Comparison of ENCODE assay signal across 15 cellular contexts in genomic region chr9:137673871-137674270, GRCh38. TPM values are rescaled to one million over a fixed set of nuclear protein-coding genes. Genes with fewer than 3 reads are reported as not detected.
DNase-seq lines count a peak whose midpoint lies in the region; ATAC-seq, FAIRE-seq and TF ChIP-seq lines count a peak whose summit lies in the region.
"Had no signal": no experiment of that assay in that cellular context is flagged by ENCODE, and none has a peak within 500 bp of the region (broad histone marks: within the 10 kb centered on the region; RNA-seq: fewer than 3 reads in every experiment).

No MANE protein-coding gene starts in this region.

- H3K27ac Mint-ChIP-seq in stimulated activated naive CD8-positive, alpha-beta T cell treated with anti-CD3 and anti-CD28 coated beads, Interleukin-15, amount 100 ng/mL, for 72 hours = no peak overlapping the region

- TF ChIP-seq CTCF in OCI-LY7 (conservative IDR thresholded peaks at IDR 0.05; ENCODE audit: low read length) (no peak), fibroblast of villous mesenchyme (IDR thresholded peaks at IDR 0.05; ENCODE audit: insufficient read depth, low read depth, low read length) (no peak), ovary (IDR thresholded peaks at IDR 0.05) (no peak)

- H3K36me3 ChIP-seq in OCI-LY7 (ENCODE audit: insufficient read depth, low read length) = peaks cover 30% of the 10 kb centered on the region
- no peaks in the 10 kb centered on the region for H3K36me3 ChIP-seq in ovary
- H3K36me3 ChIP-seq: gastrocnemius medialis had no signal

- 18 to 40% (median 33%) methylated on average over 10 of the region's 10 CpGs for WGBS in ovary, 3 donors

- H3K4me2 ChIP-seq in OCI-LY7 (ENCODE audit: low read length) = peak overlapping the region; percentile 81

- no peaks in the 10 kb centered on the region for H3K27me3 ChIP-seq in ovary
- H3K27me3 ChIP-seq: gastrocnemius medialis had no signal

- peak; percentile 73 for DNase-seq in DMS 273 (lab: John Stamatoyannopoulos, UW; ENCODE audit: unreplicated experiment)
- no peak for DNase-seq in OCI-LY7 (ENCODE audit: low spot score)
- peak; percentile 39 for DNase-seq in fibroblast of villous mesenchyme (ENCODE audit: low read depth)
- DNase-seq in ovary = peak in 4 of 5 donors; percentile 51 to 63 (median 58)
- no peak for DNase-seq in dermis blood vessel endothelial cell
- DNase-seq in stimulated activated naive CD8-positive, alpha-beta T cell treated with anti-CD3 and anti-CD28 coated beads, Interleukin-15, amount 100 ng/mL, for 72 hours = no peak
- DNase-seq in H54 (ENCODE audit: insufficient read length, low spot score) = no peak
- DNase-seq: gastrocnemius medialis, NCI-H1436 treated with DMSO at 0.1 percent for 48 hours, NCI-H510A treated with DMSO at 0.1 percent for 48 hours, RPMI8226 had no signal

- H3K9me2 ChIP-seq in OCI-LY7 (ENCODE audit: insufficient read depth, low read length) = no peaks in the 10 kb centered on the region

- no peaks in the 10 kb centered on the region for H3K27me3 Mint-ChIP-seq in stimulated activated naive CD8-positive, alpha-beta T cell treated with anti-CD3 and anti-CD28 coated beads, Interleukin-15, amount 100 ng/mL, for 72 hours

- no peaks in the 10 kb centered on the region for H3K9me3 Mint-ChIP-seq in stimulated activated naive CD8-positive, alpha-beta T cell treated with anti-CD3 and anti-CD28 coated beads, Interleukin-15, amount 100 ng/mL, for 72 hours

- H3K4me1 ChIP-seq in OCI-LY7 (ENCODE audit: insufficient read depth, low read length, poor library complexity, severe bottlenecking) (peaks cover 94% of the 10 kb centered on the region), ovary (ENCODE audit: insufficient read depth) (peaks cover 22% of the 10 kb centered on the region)

- H3K79me2 ChIP-seq in OCI-LY7 (ENCODE audit: insufficient read depth, low read depth, low read length) = peaks cover 88% of the 10 kb centered on the region

- TF ChIP-seq POLR2A in ovary (IDR thresholded peaks at IDR 0.05) = no peak
- TF ChIP-seq POLR2A in H54 (IDR thresholded peaks at IDR 0.05; ENCODE audit: low read depth, low read length) = no peak

- intact Hi-C loops in OCI-LY7 (cut with micrococcal nuclease; ENCODE audit: unreplicated experiment) = loop anchor here (1.0 to 10.0 kb wide), 4 partner anchors 21 to 101 kb away; partner anchors contain the start of gene DPH7
- intact Hi-C loops in ovary (cut with DNase I) = no loop called here

- POLR2A ChIA-PET in OCI-LY7 (lab: Charles Lee) = interaction anchor here (2.6 kb wide), 1 partner anchor 9 kb away, joined by 10 read pairs; no protein-coding TSS in a partner anchor

- TF ChIP-seq EP300 in ovary (IDR thresholded peaks at IDR 0.05) = no peak

- no peaks in the 10 kb centered on the region for H3K9me3 ChIP-seq in OCI-LY7 (ENCODE audit: low read length)
- H3K9me3 ChIP-seq in ovary = no peaks in the 10 kb centered on the region
- H3K9me3 ChIP-seq: gastrocnemius medialis had no signal

- H3K4me3 ChIP-seq in OCI-LY7 (ENCODE audit: low read depth, low read length, poor library complexity, severe bottlenecking) (peak overlapping the region; percentile 48), fibroblast of villous mesenchyme (ENCODE audit: low read depth, low read length) (no peak overlapping the region), ovary (no peak overlapping the region)
- H3K4me3 ChIP-seq: gastrocnemius medialis, K562 had no signal

- H3K4me3 Mint-ChIP-seq in stimulated activated naive CD8-positive, alpha-beta T cell treated with anti-CD3 and anti-CD28 coated beads, Interleukin-15, amount 100 ng/mL, for 72 hours = no peak overlapping the region

- H3K27ac ChIP-seq in OCI-LY7 (ENCODE audit: low read depth, low read length, poor library complexity, severe bottlenecking) (peak overlapping the region; percentile 95), ovary (peak overlapping the region in 1 of 2 donors; percentile 24)

- BruUV-seq in OCI-LY7 (replicated peaks; lab: Mats Ljungman, UMichigan) = no TSS peak

- H3K4me1 Mint-ChIP-seq in stimulated activated naive CD8-positive, alpha-beta T cell treated with anti-CD3 and anti-CD28 coated beads, Interleukin-15, amount 100 ng/mL, for 72 hours = peaks cover 42% of the 10 kb centered on the region

- no peaks in the 10 kb centered on the region for H4K20me1 ChIP-seq in OCI-LY7 (ENCODE audit: insufficient read depth, low read length)

- no peak for ATAC-seq in GM19035 (IDR thresholded peaks at IDR 0.05; ENCODE audit: unreplicated experiment)
- ATAC-seq in stimulated activated naive CD8-positive, alpha-beta T cell treated with anti-CD3 and anti-CD28 coated beads, Interleukin-15, amount 100 ng/mL, for 72 hours = no peak
- ATAC-seq: K562, left lobe of liver had no signal

- H2AFZ ChIP-seq in OCI-LY7 (ENCODE audit: low read length) = no peak overlapping the region

- FAIRE-seq in H54 (lab: Jason Lieb, UNC) = no peak
- FAIRE-seq: K562, TTC549 had no signal

- CTCF ChIA-PET in OCI-LY7 (lab: Charles Lee; ENCODE audit: unreplicated experiment) = interaction anchor here (1.3 kb wide), 1 partner anchor 9 kb away, joined by 3 read pairs; no protein-coding TSS in a partner anchor

RNA-seq across cellular contexts. Expression of gene EHMT1, which starts 55.1 kb away (rescaled TPM):
- 143 and 145 TPM in 2 replicates for total RNA-seq in OCI-LY7 (2014; rRNA removed; shearing (Covaris generic))
- total RNA-seq in OCI-LY7 (2022) = 291 and 295 TPM in 2 replicates
- 41.9 and 43.6 TPM in 2 replicates for total RNA-seq in fibroblast of villous mesenchyme
- 10 to 100 TPM; 44.9 to 98.5 (median 78.6) TPM for total RNA-seq in ovary
- polyA plus RNA-seq in ovary = 10 to 100 TPM; 40.8 to 44.7 TPM
- 65.3 and 89.3 TPM in 2 replicates for total RNA-seq in dermis blood vessel endothelial cell

Comparison
In these comparisons a context has a peak if more than half of its experiments do, and no peak if none do; other contexts are left out.
1. DNase-seq: peak in DMS 273 (single experiment), fibroblast of villous mesenchyme (single experiment) and ovary (4 of 5); none in OCI-LY7 (single experiment), dermis blood vessel endothelial cell (single experiment), stimulated activated naive CD8-positive, alpha-beta T cell treated with anti-CD3 and anti-CD28 coated beads, Interleukin-15, amount 100 ng/mL, for 72 hours (0 of 2) and H54 (single experiment).